16 cellular contexts compared by ENCODE assay signal in genomic region chr20:21272679-21273078, GRCh38. TPM values are rescaled to one million over a fixed set of nuclear protein-coding genes. Genes with fewer than 3 reads are reported as not detected.
DNase-seq lines count a peak whose midpoint lies in the region; ATAC-seq lines count a peak whose summit lies in the region.
"Had no signal": no experiment of that assay in that cellular context is flagged by ENCODE, and none has a peak within 500 bp of the region (broad histone marks: within the 10 kb centered on the region; RNA-seq: fewer than 3 reads in every experiment).

No MANE protein-coding gene starts in this region.

- no peaks in the 10 kb centered on the region for H3K36me3 Mint-ChIP-seq in activated CD4-positive, alpha-beta T cell treated with anti-CD3 and anti-CD28 coated beads, Interleukin-2, amount 10 ng/mL, durations not matched to agents 7 days and 5 days (ENCODE audit: low read depth)
- H3K36me3 Mint-ChIP-seq in activated T-cell treated with anti-CD3 and anti-CD28 coated beads, Interleukin-2, amount 50 U/mL, for 72 hours (ENCODE audit: insufficient read depth in 2 of 2) = peaks cover 0 to 2% of the 10 kb centered on the region in 2 donors

- no peak overlapping the region for H3K27ac Mint-ChIP-seq in activated CD4-positive, alpha-beta T cell treated with anti-CD3 and anti-CD28 coated beads, Interleukin-2, amount 10 ng/mL, durations not matched to agents 7 days and 5 days
- H3K27ac Mint-ChIP-seq in activated T-cell treated with anti-CD3 and anti-CD28 coated beads, Interleukin-2, amount 50 U/mL, for 72 hours = no peak overlapping the region
- H3K27ac Mint-ChIP-seq: activated T-helper 1 cell treated with anti-CD3 and anti-CD28 coated beads, Interleukin-12 subunit alpha, Interleukin-12 subunit beta, Interleukin-2, Interleukin-4 antibody, amounts not matched to agents 30 ng/mL and 10 ng/mL and 1 ng/mL, durations not matched to agents 14 hours and 24 hours and 36 hours; naive thymus-derived CD4-positive, alpha-beta T cell had no signal

- DNase-seq in activated CD4-positive, alpha-beta T cell treated with anti-CD3 and anti-CD28 coated beads, Interleukin-2, amount 10 ng/mL, durations not matched to agents 7 days and 5 days = no peak
- no peak for DNase-seq in stimulated activated CD4-positive, alpha-beta T cell treated with anti-CD3 and anti-CD28 coated beads, Interleukin-2, amount 100 ng/mL, for 24 hours
- DNase-seq in cerebellar cortex (ENCODE audit: low spot score) = no peak
- no peak for DNase-seq in activated T-cell treated with anti-CD3 and anti-CD28 coated beads, Interleukin-2, amount 50 U/mL, for 72 hours
- DNase-seq: Caco-2; Kasumi-1; naive thymus-derived CD4-positive, alpha-beta T cell; NCI-H1417; posterior cingulate gyrus; SW 1271 had no signal

- H3K9me3 Mint-ChIP-seq in activated CD4-positive, alpha-beta T cell treated with anti-CD3 and anti-CD28 coated beads, Interleukin-2, amount 10 ng/mL, durations not matched to agents 7 days and 5 days = no peaks in the 10 kb centered on the region
- peaks cover 1 to 2% of the 10 kb centered on the region in 2 donors for H3K9me3 Mint-ChIP-seq in activated T-cell treated with anti-CD3 and anti-CD28 coated beads, Interleukin-2, amount 50 U/mL, for 72 hours
- H3K9me3 Mint-ChIP-seq: activated T-helper 1 cell treated with anti-CD3 and anti-CD28 coated beads, Interleukin-12 subunit alpha, Interleukin-12 subunit beta, Interleukin-2, Interleukin-4 antibody, amounts not matched to agents 30 ng/mL and 10 ng/mL and 1 ng/mL, durations not matched to agents 14 hours and 24 hours and 36 hours had no signal

- H3K4me1 Mint-ChIP-seq in activated CD4-positive, alpha-beta T cell treated with anti-CD3 and anti-CD28 coated beads, Interleukin-2, amount 10 ng/mL, durations not matched to agents 7 days and 5 days = no peaks in the 10 kb centered on the region
- H3K4me1 Mint-ChIP-seq in activated T-cell treated with anti-CD3 and anti-CD28 coated beads, Interleukin-2, amount 50 U/mL, for 72 hours (ENCODE audit: low read depth) = no peaks in the 10 kb centered on the region
- H3K4me1 Mint-ChIP-seq: naive thymus-derived CD4-positive, alpha-beta T cell had no signal

- peaks cover 5% of the 10 kb centered on the region for H3K27me3 Mint-ChIP-seq in activated CD4-positive, alpha-beta T cell treated with anti-CD3 and anti-CD28 coated beads, Interleukin-2, amount 10 ng/mL, durations not matched to agents 7 days and 5 days
- H3K27me3 Mint-ChIP-seq in activated T-cell treated with anti-CD3 and anti-CD28 coated beads, Interleukin-2, amount 50 U/mL, for 72 hours (ENCODE audit: low read depth) = peaks cover 14% of the 10 kb centered on the region

- ATAC-seq in GM18868 (IDR thresholded peaks at IDR 0.05; ENCODE audit: unreplicated experiment) (peak; percentile 56), GM21526 (IDR thresholded peaks at IDR 0.05; ENCODE audit: low FRiP score, unreplicated experiment) (peak; percentile 69), HG02884 (IDR thresholded peaks at IDR 0.05; ENCODE audit: unreplicated experiment) (peak; percentile 71), HG03565 (IDR thresholded peaks at IDR 0.05; ENCODE audit: unreplicated experiment) (peak; percentile 59)
- no peak for ATAC-seq in activated T-cell treated with anti-CD3 and anti-CD28 coated beads, Interleukin-2, amount 50 U/mL, for 72 hours (replicated peaks in 1 of 2)
- ATAC-seq: esophagus mucosa; naive thymus-derived CD4-positive, alpha-beta T cell had no signal

- CTCF ChIA-PET in activated CD4-positive, alpha-beta T cell treated with anti-CD3 and anti-CD28 coated beads, Interleukin-2, amount 10 ng/mL, durations not matched to agents 7 days and 5 days (lab: Charles Lee) = no interaction called here

- POLR2A ChIA-PET in activated CD4-positive, alpha-beta T cell treated with anti-CD3 and anti-CD28 coated beads, Interleukin-2, amount 10 ng/mL, durations not matched to agents 7 days and 5 days (lab: Charles Lee) = no interaction called here

- no peak overlapping the region for H3K4me3 Mint-ChIP-seq in activated CD4-positive, alpha-beta T cell treated with anti-CD3 and anti-CD28 coated beads, Interleukin-2, amount 10 ng/mL, durations not matched to agents 7 days and 5 days
- H3K4me3 Mint-ChIP-seq in activated T-cell treated with anti-CD3 and anti-CD28 coated beads, Interleukin-2, amount 50 U/mL, for 72 hours = no peak overlapping the region
- H3K4me3 Mint-ChIP-seq: activated T-helper 1 cell treated with anti-CD3 and anti-CD28 coated beads, Interleukin-12 subunit alpha, Interleukin-12 subunit beta, Interleukin-2, Interleukin-4 antibody, amounts not matched to agents 30 ng/mL and 10 ng/mL and 1 ng/mL, durations not matched to agents 14 hours and 24 hours and 36 hours; naive thymus-derived CD4-positive, alpha-beta T cell had no signal

RNA-seq across cellular contexts. Expression of gene XRN2, which starts 30.5 kb away (rescaled TPM):
- 10 to 100 TPM; 64.1 to 66.4 TPM for total RNA-seq in activated CD4-positive, alpha-beta T cell treated with anti-CD3 and anti-CD28 coated beads, Interleukin-2, amount 10 ng/mL, durations not matched to agents 7 days and 5 days
- total RNA-seq in activated T-cell treated with anti-CD3 and anti-CD28 coated beads, Interleukin-2, amount 50 U/mL, for 72 hours = 10 to 100 TPM; 77.9 to 81.8 TPM

Comparison
In these comparisons a context has a peak if more than half of its experiments do, and no peak if none do; other contexts are left out.
1. ATAC-seq: peak in GM18868 (single experiment), GM21526 (single experiment), HG02884 (single experiment) and HG03565 (single experiment); none in activated T-cell treated with anti-CD3 and anti-CD28 coated beads, Interleukin-2, amount 50 U/mL, for 72 hours (0 of 2).